17 cellular contexts compared by ENCODE assay signal in the genomic region with DNA sequence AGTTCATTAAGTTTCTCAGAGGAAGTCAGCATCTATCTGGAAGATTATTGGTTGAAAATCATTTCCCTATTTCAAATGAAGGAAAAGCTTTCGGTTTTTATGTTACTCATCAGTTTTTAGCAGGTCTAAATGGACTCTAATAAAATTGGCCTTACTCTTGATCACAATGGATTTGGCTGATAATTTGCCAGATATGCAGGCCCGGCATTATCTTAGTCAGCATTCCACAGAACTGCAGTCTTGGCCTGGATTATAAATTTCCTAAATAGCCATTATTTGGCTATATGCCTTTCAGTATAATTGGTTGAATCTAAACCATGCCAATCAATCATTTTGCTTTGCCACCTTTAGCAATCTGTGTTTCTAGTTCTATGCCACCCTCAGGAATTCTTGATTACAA.
"Had no signal": no experiment of that assay in that cellular context is flagged by ENCODE, and none has a peak within 500 bp of the region (broad histone marks: within the 10 kb centered on the region; RNA-seq: fewer than 3 reads in every experiment).

No MANE protein-coding gene starts in this region.

- DNase-seq: colonic mucosa; effector CD4-positive, alpha-beta T cell; endodermal cell; erythroblast; gastrocnemius medialis; heart right ventricle; hypothalamus; kidney glomerular epithelial cell; nucleus accumbens; ovary; small intestine; stimulated activated CD4-positive, alpha-beta T cell treated with anti-CD3 and anti-CD28 coated beads, Interleukin-2, amount 100 ng/mL, for 48 hours; stimulated activated naive CD4-positive, alpha-beta T cell treated with Interleukin-2 at 50 U/mL for 16 hours; trophoblast cell had no signal

- H3K4me3 ChIP-seq: colonic mucosa, gastrocnemius medialis, heart right ventricle, neural progenitor cell, ovary, right atrium auricular region had no signal

- ATAC-seq: gastrocnemius medialis; heart right ventricle; natural killer cell treated with Interleukin-12 subunit alpha and Interleukin-12 subunit beta and Interleukin-15 and Interleukin-18, amount 100 ng/mL, for 72 hours had no signal
